1 cellular context compared by ENCODE assay signal in genomic region chr13:102394158-102395053, GRCh38.
TF ChIP-seq lines count a peak whose summit lies in the region.

No MANE protein-coding gene starts in this region.

TF ChIP-seq in H1, 55 proteins besides CTCF, POLR2A, EP300 and RAD21 (continued from another document):
- TF ChIP-seq ATF2 (IDR thresholded peaks at IDR 0.05; ENCODE audit: low read length) (no peak), SIRT6 (IDR thresholded peaks at IDR 0.05; ENCODE audit: low read length) (no peak), ASH2L (IDR thresholded peaks at IDR 0.05; ENCODE audit: low read length) (peak; percentile 99), YY1 (IDR thresholded peaks at IDR 0.05; ENCODE audit: low read depth, low read length) (peak; percentile 95), TBP (IDR thresholded peaks at IDR 0.05; ENCODE audit: low read depth, low read length) (peak; percentile 77), MAFK (IDR thresholded peaks at IDR 0.05; ENCODE audit: low read depth, low read length) (no peak), TAF7 (optimal IDR thresholded peaks at IDR 0.05; ENCODE audit: borderline replicate concordance, low read depth, low read length) (peak; percentile 48), SP4 (IDR thresholded peaks at IDR 0.05; ENCODE audit: low read length) (peak; percentile 29; the same call in 1 of the 2 replicates), SP1 (IDR thresholded peaks at IDR 0.05; ENCODE audit: low read depth, low read length) (0 out of 2 replicates have a peak, but pooled peaks have one; percentile 42), HDAC6 (IDR thresholded peaks at IDR 0.05; ENCODE audit: low read depth, low read length) (no peak), SAP30 (IDR thresholded peaks at IDR 0.05; ENCODE audit: insufficient read depth, insufficient replicate concordance, low read length) (peak; percentile 29), RFX5 (IDR thresholded peaks at IDR 0.05; ENCODE audit: borderline replicate concordance, low read depth, low read length) (no peak), CEBPB (IDR thresholded peaks at IDR 0.05; ENCODE audit: low read depth, low read length) (peak; percentile 49), SIN3A (conservative IDR thresholded peaks at IDR 0.05 in 1 of 2, IDR thresholded peaks at IDR 0.05 in 1 of 2; ENCODE audit: low read depth in 1 of 2, low read length in 2 of 2) (peak; percentile 86 to 95; a peak in 3 of 4 replicates), GTF2F1 (IDR thresholded peaks at IDR 0.05; ENCODE audit: borderline replicate concordance, low read depth, low read length) (no peak; the same call in 1 of the 2 replicates), NRF1 (IDR thresholded peaks at IDR 0.05; ENCODE audit: low read depth, low read length) (no peak), EGR1 (IDR thresholded peaks at IDR 0.05; ENCODE audit: borderline replicate concordance, low read depth, low read length) (no peak), FOSL1 (IDR thresholded peaks at IDR 0.05; ENCODE audit: insufficient read depth, low read depth, low read length) (no peak), TAF1 (IDR thresholded peaks at IDR 0.05; ENCODE audit: low read depth, low read length) (peak; percentile 88), SIX5 (IDR thresholded peaks at IDR 0.05; ENCODE audit: low read depth, low read length) (no peak), E2F6 (IDR thresholded peaks at IDR 0.05) (peak; percentile 92), JUN (IDR thresholded peaks at IDR 0.05; ENCODE audit: low read depth, low read length) (no peak), BACH1 (IDR thresholded peaks at IDR 0.05; ENCODE audit: low read length) (no peak), CHD7 (IDR thresholded peaks at IDR 0.05; ENCODE audit: insufficient replicate concordance, low read length) (no peak), SUZ12 (IDR thresholded peaks at IDR 0.05; ENCODE audit: low read length) (no peak), ATF3 (IDR thresholded peaks at IDR 0.05; ENCODE audit: insufficient read depth, low read depth, low read length) (no peak), MAX (IDR thresholded peaks at IDR 0.05) (peak; percentile 87), BRCA1 (IDR thresholded peaks at IDR 0.05; ENCODE audit: low read depth, low read length) (no peak), CTBP2 (IDR thresholded peaks at IDR 0.05; ENCODE audit: borderline replicate concordance, insufficient read depth, insufficient read length, low read length) (no peak), SRF (IDR thresholded peaks at IDR 0.05; ENCODE audit: low read depth, low read length) (peak; percentile 36; the same call in 1 of the 2 replicates), EZH2 (IDR thresholded peaks at IDR 0.05; ENCODE audit: low read depth, low read length, severe bottlenecking) (no peak), KDM5A (IDR thresholded peaks at IDR 0.05; ENCODE audit: low read length) (0 out of 2 replicates have a peak, but pooled peaks have one; percentile 16), CBX5 (IDR thresholded peaks at IDR 0.05; ENCODE audit: low read depth, low read length) (no peak), CREB1 (IDR thresholded peaks at IDR 0.05) (peak; percentile 22; the same call in 1 of the 2 replicates), HDAC2 (IDR thresholded peaks at IDR 0.05; ENCODE audit: borderline replicate concordance in 1 of 2, low read depth in 2 of 2, low read length in 2 of 2) (peak in 1 of 2 experiments; percentile 98; a peak in 1 of 4 replicates), BCL11A (IDR thresholded peaks at IDR 0.05; ENCODE audit: low read depth in 2 of 2, low read length in 2 of 2) (no peak)
